In genomic region chr1:228410671-228411070, GRCh38 we compare ENCODE assay signal across 1 cellular context.
TF ChIP-seq lines count a peak whose summit lies in the region.

No MANE protein-coding gene starts in this region.

TF ChIP-seq in GM23338, 12 proteins besides CTCF, POLR2A, EP300 and RAD21 (continued from another document):
- no peak for TF ChIP-seq REST (IDR thresholded peaks at IDR 0.05; ENCODE audit: unreplicated experiment)
- TF ChIP-seq NANOG (IDR thresholded peaks at IDR 0.05; ENCODE audit: borderline replicate concordance) = no peak
